1 cellular context compared by ENCODE assay signal in genomic region chr22:24265734-24266133, GRCh38.
TF ChIP-seq lines count a peak whose summit lies in the region.

No MANE protein-coding gene starts in this region.

TF ChIP-seq in GM12878, 131 proteins besides CTCF, POLR2A, EP300 and RAD21 (continued from another document):
- no peak for TF ChIP-seq ZBTB4 (CRISPR knock-in tag; IDR thresholded peaks at IDR 0.05)
